ENCODE assay signal across 13 cellular contexts in genomic region chr1:41799723-41800122, GRCh38.
A peak's percentile ranks its signal among the peaks of the same experiment; 100 is the strongest.
DNase-seq lines count a peak whose midpoint lies in the region; ATAC-seq and TF ChIP-seq lines count a peak whose summit lies in the region.
"Had no signal": no experiment of that assay in that cellular context is flagged by ENCODE, and none has a peak within 500 bp of the region (broad histone marks: within the 10 kb centered on the region; RNA-seq: fewer than 3 reads in every experiment).

No MANE protein-coding gene starts in this region.

- H3K4me2 ChIP-seq in fibroblast of lung (ENCODE audit: extremely low read depth, insufficient read depth, low read length), result no peak overlapping the region

- H3K27ac Mint-ChIP-seq in glutamatergic neuron (ENCODE audit: unreplicated experiment), result no peak overlapping the region

- H4K20me1 ChIP-seq in fibroblast of lung (ENCODE audit: control insufficient read depth, extremely low read depth, insufficient read depth, low read length), result no peaks in the 10 kb centered on the region

- no peak overlapping the region for H3K4me3 Mint-ChIP-seq in glutamatergic neuron (ENCODE audit: unreplicated experiment)

- no peak for ATAC-seq in HG03354 (IDR thresholded peaks at IDR 0.05; ENCODE audit: poor library complexity, severe bottlenecking, unreplicated experiment)

- no peaks in the 10 kb centered on the region for H3K27me3 ChIP-seq in fibroblast of lung (ENCODE audit: control insufficient read depth, insufficient read depth, low read length)
- H3K27me3 ChIP-seq: dorsolateral prefrontal cortex, heart right ventricle, right atrium auricular region had no signal

- peaks cover 21% of the 10 kb centered on the region for H3K4me1 Mint-ChIP-seq in glutamatergic neuron (ENCODE audit: low read depth, unreplicated experiment)

- peaks cover 10% of the 10 kb centered on the region for H3K36me3 Mint-ChIP-seq in glutamatergic neuron (ENCODE audit: unreplicated experiment)

- TF ChIP-seq CTCF in GM12865 (IDR thresholded peaks at IDR 0.05; ENCODE audit: insufficient read depth, low read depth, low read length, missing control alignments), result no peak
- TF ChIP-seq CTCF in fibroblast of lung (conservative IDR thresholded peaks at IDR 0.05 in 1 of 2, IDR thresholded peaks at IDR 0.05 in 1 of 2; ENCODE audit: low read depth in 1 of 2, low read length in 2 of 2), result no peak
- TF ChIP-seq CTCF in glutamatergic neuron (IDR thresholded peaks at IDR 0.05; ENCODE audit: partially characterized antibody, unreplicated experiment), result no peak

- H3K4me3 ChIP-seq in GM12865 (ENCODE audit: low read depth, low read length) (no peak overlapping the region), fibroblast of lung (replicated peaks in 1 of 4; ENCODE audit: control extremely low read depth in 1 of 4, insufficient read depth in 1 of 4, low read depth in 3 of 4, low read length in 4 of 4) (no peak overlapping the region)
- H3K4me3 ChIP-seq: dorsolateral prefrontal cortex, heart right ventricle, right atrium auricular region had no signal

- H3K27me3 Mint-ChIP-seq in glutamatergic neuron (ENCODE audit: unreplicated experiment), result peaks cover 2% of the 10 kb centered on the region

- intact Hi-C loops in posterior vena cava (cut with DNase I), result loop anchor here in 1 of 2 donors (10.0 kb wide), 1 partner anchor 725 kb away; no protein-coding TSS in a partner anchor

- no peak overlapping the region for H2AFZ ChIP-seq in fibroblast of lung (ENCODE audit: low read length)

- H3K4me1 ChIP-seq in fibroblast of lung (ENCODE audit: control insufficient read depth, extremely low read depth, insufficient read depth, low read length), result no peaks in the 10 kb centered on the region

- no peak overlapping the region for H3K27ac ChIP-seq in fibroblast of lung (ENCODE audit: insufficient read depth, low read length)
- H3K27ac ChIP-seq: right atrium auricular region had no signal

- no peaks in the 10 kb centered on the region for H3K79me2 ChIP-seq in fibroblast of lung (ENCODE audit: control insufficient read depth, insufficient read depth, low read length)

- H3K9ac ChIP-seq in fibroblast of lung (ENCODE audit: insufficient read depth, low read length), result no peak overlapping the region

- H3K36me3 ChIP-seq in fibroblast of lung (ENCODE audit: control insufficient read depth, insufficient read depth, low read length), result no peaks in the 10 kb centered on the region
- H3K36me3 ChIP-seq: heart right ventricle, right atrium auricular region had no signal

- DNase-seq in AG20443 (ENCODE audit: low spot score) (peak; percentile 22), GM12865 (ENCODE audit: low read depth) (peak; percentile 67), RKO (ENCODE audit: low spot score) (peak; percentile 15), fibroblast of lung (ENCODE audit: low read depth in 2 of 2) (peak; percentile 8 to 39), glutamatergic neuron (no peak), posterior vena cava (ENCODE audit: low spot score) (no peak), hepatic stellate cell (ENCODE audit: low spot score) (no peak)
- DNase-seq: COR-L47, NCI-H187 treated with DMSO at 0.1 percent for 48 hours had no signal

- H3K9me3 Mint-ChIP-seq in glutamatergic neuron (ENCODE audit: unreplicated experiment), result peaks cover 2% of the 10 kb centered on the region

- H3K9me3 ChIP-seq in fibroblast of lung (ENCODE audit: control insufficient read depth, insufficient read depth, low read depth, low read length), result no peaks in the 10 kb centered on the region
- H3K9me3 ChIP-seq: right atrium auricular region had no signal

Comparison
In these comparisons a context has a peak if more than half of its experiments do, and no peak if none do; other contexts are left out.
1. DNase-seq: peak in AG20443 (single experiment), GM12865 (single experiment), RKO (single experiment) and fibroblast of lung (2 of 2); none in glutamatergic neuron (single experiment), posterior vena cava (single experiment) and hepatic stellate cell (single experiment).